In genomic region chr2:197055045-197055444, GRCh38 we compare ENCODE assay signal across 22 cellular contexts.
A peak's percentile ranks its signal among the peaks of the same experiment; 100 is the strongest.
DNase-seq lines count a peak whose midpoint lies in the region; ATAC-seq, FAIRE-seq and TF ChIP-seq lines count a peak whose summit lies in the region.
"Had no signal": no experiment of that assay in that cellular context is flagged by ENCODE, and none has a peak within 500 bp of the region (broad histone marks: within the 10 kb centered on the region; RNA-seq: fewer than 3 reads in every experiment).

No MANE protein-coding gene starts in this region.

- H3K36me3 Mint-ChIP-seq in activated naive CD4-positive, alpha-beta T cell treated with anti-CD3 and anti-CD28 coated beads for 36 hours (ENCODE audit: low read depth) = peaks cover 77% of the 10 kb centered on the region
- H3K36me3 Mint-ChIP-seq in central memory CD8-positive, alpha-beta T cell (ENCODE audit: insufficient read depth) = peaks cover 45% of the 10 kb centered on the region
- peaks cover 36 to 90% (median 60%) of the 10 kb centered on the region in 3 donors for H3K36me3 Mint-ChIP-seq in CD8-positive, alpha-beta memory T cell

- H3K27ac ChIP-seq in SK-N-SH (ENCODE audit: low read depth in 2 of 2, low read length in 1 of 2) = no peak overlapping the region
- H3K27ac ChIP-seq in CD8-positive, alpha-beta memory T cell (ENCODE audit: low read depth, low read length) = no peak overlapping the region
- H3K27ac ChIP-seq: BLaER1, HL-60, SJSA1 had no signal

- peak; percentile 74 for FAIRE-seq in GM12892 (lab: Jason Lieb, UNC)
- FAIRE-seq: HepG2, K562 had no signal

- H3K27me3 Mint-ChIP-seq in activated naive CD4-positive, alpha-beta T cell treated with anti-CD3 and anti-CD28 coated beads for 36 hours (ENCODE audit: low read depth) = no peaks in the 10 kb centered on the region
- H3K27me3 Mint-ChIP-seq in central memory CD8-positive, alpha-beta T cell = no peaks in the 10 kb centered on the region
- no peaks in the 10 kb centered on the region for H3K27me3 Mint-ChIP-seq in CD8-positive, alpha-beta memory T cell

- H3K4me3 Mint-ChIP-seq in activated naive CD4-positive, alpha-beta T cell treated with anti-CD3 and anti-CD28 coated beads for 36 hours = no peak overlapping the region
- no peak overlapping the region for H3K4me3 Mint-ChIP-seq in central memory CD8-positive, alpha-beta T cell
- no peak overlapping the region for H3K4me3 Mint-ChIP-seq in CD8-positive, alpha-beta memory T cell
- H3K4me3 Mint-ChIP-seq: CD8-positive, alpha-beta T cell; GM23338 had no signal

- H3K9me3 ChIP-seq in mucosa of descending colon = peaks cover 14% of the 10 kb centered on the region
- peaks cover 12% of the 10 kb centered on the region; the same call in 1 of the 2 replicates for H3K9me3 ChIP-seq in SK-N-SH
- H3K9me3 ChIP-seq in CD8-positive, alpha-beta memory T cell (ENCODE audit: low read length) = peaks cover 9% of the 10 kb centered on the region
- H3K9me3 ChIP-seq: HAP-1, MG63, SJSA1 had no signal

- no peak for TF ChIP-seq EP300 in SK-N-SH (IDR thresholded peaks at IDR 0.05; ENCODE audit: borderline replicate concordance in 1 of 2, low read depth in 1 of 2, low read length in 1 of 2)

- H3F3A ChIP-seq in SK-N-SH (replicated peaks; ENCODE audit: insufficient read depth) = no peaks in the 10 kb centered on the region

- H3K4me2 ChIP-seq in SK-N-SH = no peak overlapping the region
- H3K4me2 ChIP-seq: BLaER1, GM23338 had no signal

- no peak for TF ChIP-seq POLR2A in GM12892 (IDR thresholded peaks at IDR 0.05; ENCODE audit: low read depth, low read length)

- H3K9ac ChIP-seq in SK-N-SH = no peak overlapping the region
- H3K9ac ChIP-seq: BLaER1 had no signal

- H3K27ac Mint-ChIP-seq in activated naive CD4-positive, alpha-beta T cell treated with anti-CD3 and anti-CD28 coated beads for 36 hours = peak overlapping the region; percentile 76
- peak overlapping the region; percentile 14 for H3K27ac Mint-ChIP-seq in central memory CD8-positive, alpha-beta T cell (ENCODE audit: low read depth)
- peak overlapping the region in 3 of 8 donors; percentile 26 to 40 (median 40) for H3K27ac Mint-ChIP-seq in CD8-positive, alpha-beta memory T cell
- H3K27ac Mint-ChIP-seq: CD8-positive, alpha-beta T cell; GM23338 had no signal

- H4K20me1 ChIP-seq in SK-N-SH (ENCODE audit: insufficient read depth) = no peaks in the 10 kb centered on the region
- H4K20me1 ChIP-seq: BLaER1 had no signal

- H3K36me3 ChIP-seq in mucosa of descending colon (ENCODE audit: low read depth) (no peaks in the 10 kb centered on the region), SK-N-SH (replicated peaks in 1 of 2; ENCODE audit: control insufficient read depth in 1 of 2, insufficient read depth in 2 of 2, low read length in 1 of 2) (peaks cover 3 to 6% of the 10 kb centered on the region in 2 experiments)
- peaks cover 24% of the 10 kb centered on the region for H3K36me3 ChIP-seq in CD8-positive, alpha-beta memory T cell (ENCODE audit: insufficient read depth, low read length)
- H3K36me3 ChIP-seq: BLaER1, HAP-1, MG63, SJSA1 had no signal

- TF ChIP-seq CTCF in mucosa of descending colon (IDR thresholded peaks at IDR 0.05) = no peak
- TF ChIP-seq CTCF in SK-N-SH (IDR thresholded peaks at IDR 0.05) = no peak

- H3K27me3 ChIP-seq in SK-N-SH (ENCODE audit: insufficient read depth) = no peaks in the 10 kb centered on the region
- no peaks in the 10 kb centered on the region for H3K27me3 ChIP-seq in CD8-positive, alpha-beta memory T cell (ENCODE audit: insufficient read depth, low read length, poor library complexity, severe bottlenecking)
- H3K27me3 ChIP-seq: BLaER1, MG63, SJSA1 had no signal

- H3K4me3 ChIP-seq in mucosa of descending colon (no peak overlapping the region), SK-N-SH (ENCODE audit: low read depth in 2 of 2, low read length in 1 of 2) (no peak overlapping the region; a peak in 1 of 4 replicates)
- H3K4me3 ChIP-seq in CD8-positive, alpha-beta memory T cell (ENCODE audit: low read length) = no peak overlapping the region
- H3K4me3 ChIP-seq: BLaER1, GM23338, HAP-1, K562, MG63, SJSA1 had no signal

- no peaks in the 10 kb centered on the region for H3K4me1 ChIP-seq in mucosa of descending colon (ENCODE audit: low read depth)
- H3K4me1 ChIP-seq in SK-N-SH (ENCODE audit: control insufficient read depth in 1 of 2, insufficient read depth in 2 of 2, low read depth in 1 of 2, low read length in 1 of 2) = peaks cover 0 to 34% of the 10 kb centered on the region in 2 experiments; a peak in 3 of 4 replicates
- H3K4me1 ChIP-seq in CD8-positive, alpha-beta memory T cell (ENCODE audit: insufficient read depth, low read length) = no peaks in the 10 kb centered on the region
- H3K4me1 ChIP-seq: BLaER1, HAP-1, SJSA1 had no signal

- no peaks in the 10 kb centered on the region for H3K79me2 ChIP-seq in SK-N-SH (ENCODE audit: insufficient read depth)

- no peaks in the 10 kb centered on the region for H3K9me2 ChIP-seq in SK-N-SH

- intact Hi-C loops in activated naive CD4-positive, alpha-beta T cell treated with anti-CD3 and anti-CD28 coated beads for 36 hours (cut with micrococcal nuclease) = no loop called here
- intact Hi-C loops in mucosa of descending colon (cut with DNase I, micrococcal nuclease) = no loop called here

- H3K9me3 Mint-ChIP-seq in activated naive CD4-positive, alpha-beta T cell treated with anti-CD3 and anti-CD28 coated beads for 36 hours = peaks cover 17% of the 10 kb centered on the region
- peaks cover 6% of the 10 kb centered on the region for H3K9me3 Mint-ChIP-seq in central memory CD8-positive, alpha-beta T cell
- peaks cover 3 to 17% (median 10%) of the 10 kb centered on the region in 5 donors for H3K9me3 Mint-ChIP-seq in CD8-positive, alpha-beta memory T cell

- DNase-seq in activated naive CD4-positive, alpha-beta T cell treated with anti-CD3 and anti-CD28 coated beads for 36 hours = no peak
- no peak for DNase-seq in activated naive CD4-positive, alpha-beta T cell treated with Interleukin-2 at 50 U/mL for 16 hours
- DNase-seq in GM12892 (ENCODE audit: insufficient read length) (no peak), mucosa of descending colon (no peak), SK-N-SH (no peak)
- DNase-seq in central memory CD8-positive, alpha-beta T cell (ENCODE audit: low spot score in 2 of 2) = no peak
- no peak for DNase-seq in CD8-positive, alpha-beta memory T cell
- DNase-seq: CD8-positive, alpha-beta T cell; GDM1; MG63; NCI-H1417; NCI-H1694 treated with DMSO at 0.1 percent for 48 hours; NCI-H446 treated with DMSO at 0.1 percent for 48 hours; NCI-H526 treated with DMSO at 0.1 percent for 48 hours had no signal

- peaks cover 23% of the 10 kb centered on the region for H3K4me1 Mint-ChIP-seq in activated naive CD4-positive, alpha-beta T cell treated with anti-CD3 and anti-CD28 coated beads for 36 hours (ENCODE audit: low read depth)
- peaks cover 6% of the 10 kb centered on the region for H3K4me1 Mint-ChIP-seq in central memory CD8-positive, alpha-beta T cell
- peaks cover 18 to 46% (median 25%) of the 10 kb centered on the region in 3 donors for H3K4me1 Mint-ChIP-seq in CD8-positive, alpha-beta memory T cell
- H3K4me1 Mint-ChIP-seq: GM23338 had no signal

- H2AFZ ChIP-seq in SK-N-SH (ENCODE audit: low read depth) = no peak overlapping the region
- H2AFZ ChIP-seq: GM23338 had no signal

- TF ChIP-seq RAD21 in SK-N-SH (IDR thresholded peaks at IDR 0.05; ENCODE audit: low read length) = no peak

- CTCF ChIA-PET in activated naive CD4-positive, alpha-beta T cell treated with anti-CD3 and anti-CD28 coated beads for 36 hours (lab: Charles Lee) = interaction anchor here (1.1 to 1.9 kb wide), 2 partner anchors 13 to 23 kb away, joined by 4 to 5 read pairs; no protein-coding TSS in a partner anchor
- CTCF ChIA-PET in SK-N-SH (lab: Yijun Ruan, JAX) = interaction anchor here (0.8 kb wide), 1 partner anchor 21 kb away, joined by 4 read pairs; no protein-coding TSS in a partner anchor
- CTCF ChIA-PET in CD8-positive, alpha-beta memory T cell (lab: Charles Lee) = interaction anchor here (0.7 to 1.4 kb wide), 2 partner anchors 59 to 113 kb away, joined by 3 read pairs; no protein-coding TSS in a partner anchor

- POLR2A ChIA-PET in SK-N-SH (lab: Yijun Ruan, JAX) = no interaction called here
- POLR2A ChIA-PET in CD8-positive, alpha-beta memory T cell (lab: Charles Lee) = no interaction called here

- no peak for ATAC-seq in central memory CD8-positive, alpha-beta T cell (replicated peaks; ENCODE audit: extremely low read depth, poor library complexity, severe bottlenecking)
- no peak for ATAC-seq in mucosa of descending colon
- ATAC-seq: CD8-positive, alpha-beta T cell; GM23338; HepG2; K562; Right ventricle myocardium inferior had no signal

TF ChIP-seq in SK-N-SH, 30 proteins besides CTCF, POLR2A, EP300 and RAD21:
- no peak for TF ChIP-seq ZBTB33 (IDR thresholded peaks at IDR 0.05; ENCODE audit: borderline replicate concordance, low read depth)
- no peak for TF ChIP-seq GABPA (IDR thresholded peaks at IDR 0.05; ENCODE audit: low read depth)
- no peak for TF ChIP-seq RFX5 (IDR thresholded peaks at IDR 0.05; ENCODE audit: low read length)
- TF ChIP-seq EZH2phosphoT487 (IDR thresholded peaks at IDR 0.05; ENCODE audit: borderline replicate concordance, low read depth) = no peak
- TF ChIP-seq NRF1 (IDR thresholded peaks at IDR 0.05; ENCODE audit: low read depth, low read length) = no peak
- no peak for TF ChIP-seq FOXM1 (IDR thresholded peaks at IDR 0.05; ENCODE audit: low read depth)
- no peak for TF ChIP-seq CHD2 (IDR thresholded peaks at IDR 0.05; ENCODE audit: low read length, partially characterized antibody)
- no peak for TF ChIP-seq FOSL2 (IDR thresholded peaks at IDR 0.05; ENCODE audit: borderline replicate concordance, low read depth)
